ENCODE assay signal across 10 cellular contexts in the genomic region with DNA sequence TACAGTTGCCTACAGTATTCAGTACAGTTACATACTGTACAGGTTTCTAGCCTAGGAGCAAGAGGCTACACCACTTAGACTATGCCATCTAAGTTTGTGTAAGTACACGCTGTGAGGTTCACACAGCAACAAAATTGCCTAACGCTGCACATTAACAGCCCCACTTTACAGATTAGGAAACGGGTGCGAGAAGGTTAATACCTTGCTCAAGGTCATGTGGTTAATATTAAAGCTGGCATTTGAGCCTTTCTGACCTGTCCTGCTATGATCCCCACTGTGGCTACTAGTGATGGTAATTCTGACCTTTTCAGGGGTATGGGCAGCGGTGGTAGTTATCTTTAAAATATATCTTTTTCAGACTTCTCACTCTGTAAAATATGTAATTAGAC. TPM values are rescaled to one million over a fixed set of nuclear protein-coding genes. Genes with fewer than 3 reads are reported as not detected.
DNase-seq lines count a peak whose midpoint lies in the region; ATAC-seq and TF ChIP-seq lines count a peak whose summit lies in the region.
"Had no signal": no experiment of that assay in that cellular context is flagged by ENCODE, and none has a peak within 500 bp of the region (broad histone marks: within the 10 kb centered on the region; RNA-seq: fewer than 3 reads in every experiment).

No MANE protein-coding gene starts in this region.

- H2AFZ ChIP-seq in hepatocyte = no peak overlapping the region

- H3K4me1 Mint-ChIP-seq in activated CD8-positive, alpha-beta T cell treated with anti-CD3 and anti-CD28 coated beads, Interleukin-2, amount 10 ng/mL, durations not matched to agents 7 days and 5 days (ENCODE audit: low read depth) = peaks cover 72% of the 10 kb centered on the region
- peaks cover 69% of the 10 kb centered on the region for H3K4me1 Mint-ChIP-seq in activated CD8-positive, alpha-beta T cell treated with anti-CD3 and anti-CD28 coated beads for 36 hours (ENCODE audit: low read depth)
- H3K4me1 Mint-ChIP-seq in activated B cell treated with CpG ODN at 0.5 μM for 24 hours = peaks cover 54% of the 10 kb centered on the region

- peaks cover 58% of the 10 kb centered on the region for H3K4me1 ChIP-seq in hepatocyte (ENCODE audit: insufficient read depth)
- peaks cover 8 to 49% (median 43%) of the 10 kb centered on the region in 5 donors for H3K4me1 ChIP-seq in subcutaneous abdominal adipose tissue (ENCODE audit: control insufficient read depth in 5 of 5, insufficient read depth in 5 of 5, low read length in 5 of 5)

- CTCF ChIA-PET in activated CD8-positive, alpha-beta T cell treated with anti-CD3 and anti-CD28 coated beads, Interleukin-2, amount 10 ng/mL, durations not matched to agents 7 days and 5 days (lab: Charles Lee) = interaction anchor here (1.0 to 4.0 kb wide), 9 partner anchors 9 to 60 kb away, joined by 3 to 62 read pairs (median 11); no protein-coding TSS in a partner anchor
- CTCF ChIA-PET in activated CD8-positive, alpha-beta T cell treated with anti-CD3 and anti-CD28 coated beads for 36 hours (lab: Charles Lee) = interaction anchor here (0.8 to 3.1 kb wide), 8 partner anchors 8 to 153 kb away, joined by 4 to 21 read pairs (median 10); partner anchors contain the start of gene ACVR1B
- CTCF ChIA-PET in activated B cell treated with CpG ODN at 0.5 μM for 24 hours (lab: Charles Lee) = interaction anchor here (1.0 to 2.5 kb wide), 3 partner anchors 9 to 53 kb away, joined by 3 to 10 read pairs (median 8); no protein-coding TSS in a partner anchor

- peak overlapping the region; percentile 44 for H3K4me2 ChIP-seq in hepatocyte

- POLR2A ChIA-PET in activated CD8-positive, alpha-beta T cell treated with anti-CD3 and anti-CD28 coated beads, Interleukin-2, amount 10 ng/mL, durations not matched to agents 7 days and 5 days (lab: Charles Lee) = no interaction called here
- POLR2A ChIA-PET in activated CD8-positive, alpha-beta T cell treated with anti-CD3 and anti-CD28 coated beads for 36 hours (lab: Charles Lee) = interaction anchor here (0.8 to 2.2 kb wide), 4 partner anchors 24 to 149 kb away, joined by 3 to 6 read pairs (median 4); no protein-coding TSS in a partner anchor
- POLR2A ChIA-PET in activated B cell treated with CpG ODN at 0.5 μM for 24 hours (lab: Charles Lee) = interaction anchor here (0.7 to 1.2 kb wide), 3 partner anchors 8 to 34 kb away, joined by 3 to 10 read pairs (median 4); partner anchors contain the start of genes ACVR1B and TAMALIN

- no peaks in the 10 kb centered on the region for H3K9me3 Mint-ChIP-seq in activated CD8-positive, alpha-beta T cell treated with anti-CD3 and anti-CD28 coated beads, Interleukin-2, amount 10 ng/mL, durations not matched to agents 7 days and 5 days (ENCODE audit: insufficient read depth)
- H3K9me3 Mint-ChIP-seq in activated CD8-positive, alpha-beta T cell treated with anti-CD3 and anti-CD28 coated beads for 36 hours = no peaks in the 10 kb centered on the region
- no peaks in the 10 kb centered on the region for H3K9me3 Mint-ChIP-seq in activated B cell treated with CpG ODN at 0.5 μM for 24 hours

- peaks cover 6% of the 10 kb centered on the region for H4K20me1 ChIP-seq in hepatocyte (ENCODE audit: insufficient read depth, poor library complexity, severe bottlenecking)

- H3K27me3 ChIP-seq in hepatocyte = no peaks in the 10 kb centered on the region
- H3K27me3 ChIP-seq in subcutaneous abdominal adipose tissue (ENCODE audit: control insufficient read depth in 5 of 5, insufficient read depth in 4 of 5, low read length in 5 of 5) = no peaks in the 10 kb centered on the region

- H3K27ac ChIP-seq in hepatocyte (peak overlapping the region; percentile 69), subcutaneous abdominal adipose tissue (ENCODE audit: low read depth, low read length) (peak overlapping the region; percentile 60)

- H3K36me3 ChIP-seq in hepatocyte (replicated peaks; ENCODE audit: insufficient read depth, low read depth) (no peaks in the 10 kb centered on the region), subcutaneous abdominal adipose tissue (ENCODE audit: control insufficient read depth in 5 of 5, insufficient read depth in 5 of 5, low read length in 5 of 5) (peaks cover 0 to 24% (median 23%) of the 10 kb centered on the region in 5 donors)

- in situ Hi-C loops in KBM-7 (cut with MboI; ENCODE audit: low pct_unique_long_range_greater_than_20kb, low sequenced_read_pairs) = no loop called here

- H3K4me3 Mint-ChIP-seq in activated CD8-positive, alpha-beta T cell treated with anti-CD3 and anti-CD28 coated beads, Interleukin-2, amount 10 ng/mL, durations not matched to agents 7 days and 5 days = peak overlapping the region; percentile 52
- H3K4me3 Mint-ChIP-seq in activated CD8-positive, alpha-beta T cell treated with anti-CD3 and anti-CD28 coated beads for 36 hours = no peak overlapping the region
- peak overlapping the region; percentile 0 for H3K4me3 Mint-ChIP-seq in activated B cell treated with CpG ODN at 0.5 μM for 24 hours

- peaks cover 79% of the 10 kb centered on the region for H3K79me2 ChIP-seq in hepatocyte

- H3K27me3 Mint-ChIP-seq in activated CD8-positive, alpha-beta T cell treated with anti-CD3 and anti-CD28 coated beads, Interleukin-2, amount 10 ng/mL, durations not matched to agents 7 days and 5 days (ENCODE audit: low read depth) = peaks cover 8% of the 10 kb centered on the region
- no peaks in the 10 kb centered on the region for H3K27me3 Mint-ChIP-seq in activated CD8-positive, alpha-beta T cell treated with anti-CD3 and anti-CD28 coated beads for 36 hours
- no peaks in the 10 kb centered on the region for H3K27me3 Mint-ChIP-seq in activated B cell treated with CpG ODN at 0.5 μM for 24 hours

- no peak for DNase-seq in activated CD8-positive, alpha-beta T cell treated with anti-CD3 and anti-CD28 coated beads, Interleukin-2, amount 10 ng/mL, durations not matched to agents 7 days and 5 days
- no peak for DNase-seq in activated CD8-positive, alpha-beta T cell treated with anti-CD3 and anti-CD28 coated beads for 36 hours
- DNase-seq in activated B cell treated with CpG ODN at 0.5 μM for 24 hours (no peak), hepatocyte (ENCODE audit: low spot score) (no peak), KBM-7 (no peak)
- no peak for DNase-seq in effector CD4-positive, alpha-beta T cell
- DNase-seq: cortex of kidney, NCI-H1105 treated with DMSO at 0.1 percent for 48 hours had no signal

- no peak overlapping the region for H3K4me3 ChIP-seq in hepatocyte
- H3K4me3 ChIP-seq in subcutaneous abdominal adipose tissue (ENCODE audit: low read depth in 1 of 5, low read length in 5 of 5) = no peak overlapping the region

- H3K9me2 ChIP-seq in hepatocyte (replicated peaks; ENCODE audit: insufficient read depth) = no peaks in the 10 kb centered on the region

- H3K36me3 Mint-ChIP-seq in activated CD8-positive, alpha-beta T cell treated with anti-CD3 and anti-CD28 coated beads, Interleukin-2, amount 10 ng/mL, durations not matched to agents 7 days and 5 days (ENCODE audit: low read depth) = peaks cover 21% of the 10 kb centered on the region
- H3K36me3 Mint-ChIP-seq in activated CD8-positive, alpha-beta T cell treated with anti-CD3 and anti-CD28 coated beads for 36 hours (ENCODE audit: low read depth) = peaks cover 16% of the 10 kb centered on the region
- H3K36me3 Mint-ChIP-seq in activated B cell treated with CpG ODN at 0.5 μM for 24 hours (ENCODE audit: low read depth) = peaks cover 16% of the 10 kb centered on the region

- ATAC-seq in activated CD8-positive, alpha-beta T cell treated with anti-CD3 and anti-CD28 coated beads, Interleukin-2, amount 10 ng/mL, durations not matched to agents 7 days and 5 days = peak; percentile 24
- ATAC-seq in activated CD8-positive, alpha-beta T cell treated with anti-CD3 and anti-CD28 coated beads for 36 hours = no peak
- ATAC-seq in activated B cell treated with CpG ODN at 0.5 μM for 24 hours (ENCODE audit: low read depth) = no peak
- no peak for ATAC-seq in GM18873 (IDR thresholded peaks at IDR 0.05; ENCODE audit: low FRiP score, unreplicated experiment)

- intact Hi-C loops in activated CD8-positive, alpha-beta T cell treated with anti-CD3 and anti-CD28 coated beads for 36 hours (cut with micrococcal nuclease) = no loop called here
- intact Hi-C loops in activated B cell treated with CpG ODN at 0.5 μM for 24 hours (cut with micrococcal nuclease) = loop anchor here (10.0 kb wide), 1 partner anchor 98 kb away; no protein-coding TSS in a partner anchor

- no peaks in the 10 kb centered on the region for H3K9me3 ChIP-seq in hepatocyte (ENCODE audit: low read depth)
- no peaks in the 10 kb centered on the region for H3K9me3 ChIP-seq in subcutaneous abdominal adipose tissue (ENCODE audit: control insufficient read depth in 5 of 5, low read length in 5 of 5)

- no peak for TF ChIP-seq CTCF in activated CD8-positive, alpha-beta T cell treated with anti-CD3 and anti-CD28 coated beads for 36 hours (IDR thresholded peaks at IDR 0.05)
- TF ChIP-seq CTCF in activated B cell treated with CpG ODN at 0.5 μM for 24 hours (IDR thresholded peaks at IDR 0.05) = no peak
- TF ChIP-seq CTCF in hepatocyte (IDR thresholded peaks at IDR 0.05; ENCODE audit: poor library complexity) = no peak

- 55% methylated on average over 5 of the region's 5 CpGs for WGBS in hepatocyte (ENCODE audit: low lambda C conversion rate, missing lambda C conversion rate)

- H3K27ac Mint-ChIP-seq in activated CD8-positive, alpha-beta T cell treated with anti-CD3 and anti-CD28 coated beads, Interleukin-2, amount 10 ng/mL, durations not matched to agents 7 days and 5 days = peak overlapping the region; percentile 75
- H3K27ac Mint-ChIP-seq in activated CD8-positive, alpha-beta T cell treated with anti-CD3 and anti-CD28 coated beads for 36 hours = no peak overlapping the region
- H3K27ac Mint-ChIP-seq in activated B cell treated with CpG ODN at 0.5 μM for 24 hours = no peak overlapping the region

- peak overlapping the region in 1 of 5 donors; percentile 47 for H3K9ac ChIP-seq in subcutaneous abdominal adipose tissue (ENCODE audit: low read length in 5 of 5)

RNA-seq across cellular contexts. Expression of gene ACVR1B, which starts 20.9 kb away (rescaled TPM):
- total RNA-seq in activated CD8-positive, alpha-beta T cell treated with anti-CD3 and anti-CD28 coated beads, Interleukin-2, amount 10 ng/mL, durations not matched to agents 7 days and 5 days = 1 to 10 TPM; 7.8 to 8.8 TPM
- 1 to 10 TPM; 7.5 to 8.6 TPM for total RNA-seq in activated CD8-positive, alpha-beta T cell treated with anti-CD3 and anti-CD28 coated beads for 36 hours
- total RNA-seq in activated B cell treated with CpG ODN at 0.5 μM for 24 hours (7.8 and 10.0 TPM in 2 replicates), hepatocyte (16.3 and 22.4 TPM in 2 replicates)
- polyA plus RNA-seq in hepatocyte = 4.8 and 5.7 TPM in 2 replicates

RNA-seq across cellular contexts. Expression of gene TAMALIN, which starts 34.3 kb away (rescaled TPM):
- 10 to 100 TPM; 11.0 to 12.5 TPM for total RNA-seq in activated CD8-positive, alpha-beta T cell treated with anti-CD3 and anti-CD28 coated beads, Interleukin-2, amount 10 ng/mL, durations not matched to agents 7 days and 5 days
- 10 to 100 TPM; 26.0 to 26.4 TPM for total RNA-seq in activated CD8-positive, alpha-beta T cell treated with anti-CD3 and anti-CD28 coated beads for 36 hours
- total RNA-seq in activated B cell treated with CpG ODN at 0.5 μM for 24 hours (47.6 and 52.8 TPM in 2 replicates), hepatocyte (4.0 and 8.0 TPM in 2 replicates)
- 9.9 and 17.0 TPM in 2 replicates for polyA plus RNA-seq in hepatocyte
